11 cellular contexts compared by ENCODE assay signal in genomic region chr6:128860782-128861181, GRCh38.
"Had no signal": no experiment of that assay in that cellular context is flagged by ENCODE, and none has a peak within 500 bp of the region (broad histone marks: within the 10 kb centered on the region; RNA-seq: fewer than 3 reads in every experiment).

No MANE protein-coding gene starts in this region.

- H3K4me1 ChIP-seq: HAP-1 had no signal

- FAIRE-seq: H1, H54 had no signal

- H2AFZ ChIP-seq: GM23248, GM23338 had no signal

- H3K27ac ChIP-seq: GM23248 had no signal

- H3K4me3 ChIP-seq: GM23248, GM23338, HAP-1 had no signal

- DNase-seq: GM23248, GOT3, H7, H9, HCEC 1CT, HFFc6 had no signal

- H3K4me2 ChIP-seq: GM23338 had no signal

- ATAC-seq: GM23338, HCT116 had no signal

- H3K36me3 ChIP-seq: HAP-1 had no signal

- H3K9ac ChIP-seq: GM23248 had no signal
